In genomic region chr19:34678421-34678820, GRCh38 we compare ENCODE assay signal across 2 cellular contexts.
TF ChIP-seq lines count a peak whose summit lies in the region.

No MANE protein-coding gene starts in this region.

TF ChIP-seq in SK-N-SH, 30 proteins besides CTCF, POLR2A, EP300 and RAD21 (continued from another document):
- TF ChIP-seq, protein P1, sequence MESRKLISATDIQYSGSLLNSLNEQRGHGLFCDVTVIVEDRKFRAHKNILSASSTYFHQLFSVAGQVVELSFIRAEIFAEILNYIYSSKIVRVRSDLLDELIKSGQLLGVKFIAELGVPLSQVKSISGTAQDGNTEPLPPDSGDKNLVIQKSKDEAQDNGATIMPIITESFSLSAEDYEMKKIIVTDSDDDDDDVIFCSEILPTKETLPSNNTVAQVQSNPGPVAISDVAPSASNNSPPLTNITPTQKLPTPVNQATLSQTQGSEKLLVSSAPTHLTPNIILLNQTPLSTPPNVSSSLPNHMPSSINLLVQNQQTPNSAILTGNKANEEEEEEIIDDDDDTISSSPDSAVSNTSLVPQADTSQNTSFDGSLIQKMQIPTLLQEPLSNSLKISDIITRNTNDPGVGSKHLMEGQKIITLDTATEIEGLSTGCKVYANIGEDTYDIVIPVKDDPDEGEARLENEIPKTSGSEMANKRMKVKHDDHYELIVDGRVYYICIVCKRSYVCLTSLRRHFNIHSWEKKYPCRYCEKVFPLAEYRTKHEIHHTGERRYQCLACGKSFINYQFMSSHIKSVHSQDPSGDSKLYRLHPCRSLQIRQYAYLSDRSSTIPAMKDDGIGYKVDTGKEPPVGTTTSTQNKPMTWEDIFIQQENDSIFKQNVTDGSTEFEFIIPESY (IDR thresholded peaks at IDR 0.05; ENCODE audit: borderline replicate concordance, low read depth): no peak
- no peak for TF ChIP-seq NRF1 (IDR thresholded peaks at IDR 0.05; ENCODE audit: low read depth, low read length)

TF ChIP-seq in SK-N-SH treated with all-trans-retinoic acid at 6 μM for 48 hours, 23 proteins besides CTCF, POLR2A, EP300 and RAD21 (continued from another document):
- TF ChIP-seq CREB5 (CRISPR knock-in tag; IDR thresholded peaks at IDR 0.05; ENCODE audit: low read depth) (no peak), RARB (CRISPR knock-in tag; IDR thresholded peaks at IDR 0.05) (no peak), ZNF565 (CRISPR knock-in tag; conservative IDR thresholded peaks at IDR 0.05; ENCODE audit: low read depth) (no peak), ISL1 (CRISPR knock-in tag; IDR thresholded peaks at IDR 0.05) (no peak), SNAI2 (CRISPR knock-in tag; IDR thresholded peaks at IDR 0.05) (no peak)
